12 cellular contexts compared by ENCODE assay signal in genomic region chr10:97522937-97523336, GRCh38. TPM values are rescaled to one million over a fixed set of nuclear protein-coding genes. Genes with fewer than 3 reads are reported as not detected.
DNase-seq lines count a peak whose midpoint lies in the region; ATAC-seq and TF ChIP-seq lines count a peak whose summit lies in the region.
"Had no signal": no experiment of that assay in that cellular context is flagged by ENCODE, and none has a peak within 500 bp of the region (broad histone marks: within the 10 kb centered on the region; RNA-seq: fewer than 3 reads in every experiment).

No MANE protein-coding gene starts in this region.

- CTCF ChIA-PET in HEK293 (lab: Yijun Ruan, JAX) = interaction anchor here (0.8 to 1.5 kb wide), 4 partner anchors 11 to 186 kb away, joined by 3 to 8 read pairs (median 6); partner anchors contain the start of gene UBTD1

- H3K4me1 ChIP-seq in BLaER1 (peaks cover 35% of the 10 kb centered on the region), HEK293 (ENCODE audit: control insufficient read depth, insufficient read depth, low read length) (no peaks in the 10 kb centered on the region), neural progenitor cell (peaks cover 9% of the 10 kb centered on the region)

- H3K27ac ChIP-seq in BLaER1 (no peak overlapping the region), HEK293 (ENCODE audit: extremely low read depth, low read depth, low read length) (no peak overlapping the region), neural progenitor cell (no peak overlapping the region)
- H3K27ac ChIP-seq: A549 had no signal

- H3K36me3 Mint-ChIP-seq in endothelial cell (ENCODE audit: low read depth, unreplicated experiment) = peaks cover 15% of the 10 kb centered on the region
- H3K36me3 Mint-ChIP-seq in neural progenitor cell = peaks cover 2% of the 10 kb centered on the region

- H3K27me3 ChIP-seq in BLaER1 (no peaks in the 10 kb centered on the region), neural progenitor cell (no peaks in the 10 kb centered on the region)

- no peak for ATAC-seq in HG02571 (IDR thresholded peaks at IDR 0.05; ENCODE audit: unreplicated experiment)
- ATAC-seq: A549, HCT116, HepG2 had no signal

- H3K9me3 ChIP-seq in BLaER1 (no peaks in the 10 kb centered on the region), HEK293 (ENCODE audit: control insufficient read depth, insufficient read depth, low read depth, low read length) (no peaks in the 10 kb centered on the region), neural progenitor cell (ENCODE audit: low read depth) (no peaks in the 10 kb centered on the region)
- H3K9me3 ChIP-seq: A549 had no signal

- no peak for TF ChIP-seq CTCF in HEK293 (tag by site-specific recombination; IDR thresholded peaks at IDR 0.05)
- TF ChIP-seq CTCF in endothelial cell (IDR thresholded peaks at IDR 0.05; ENCODE audit: unreplicated experiment) = no peak
- TF ChIP-seq CTCF in neural progenitor cell (IDR thresholded peaks at IDR 0.05) = no peak

- H3K9ac ChIP-seq in BLaER1 (no peak overlapping the region), neural progenitor cell (no peak overlapping the region)

- DNase-seq in endothelial cell (ENCODE audit: low spot score) = no peak
- DNase-seq in neural progenitor cell (ENCODE audit: low spot score) = no peak
- no peak for DNase-seq in cerebellar nuclear complex (lab: John Stamatoyannopoulos, UW)
- no peak for DNase-seq in stimulated activated CD4-positive, alpha-beta T cell treated with anti-CD3 and anti-CD28 coated beads, Interleukin-4, amount 100 ng/mL, for 4 hours
- DNase-seq: DMS53, GF-D8 had no signal

- peaks cover 3% of the 10 kb centered on the region for H3K27me3 Mint-ChIP-seq in endothelial cell (ENCODE audit: unreplicated experiment)
- peaks cover 5% of the 10 kb centered on the region for H3K27me3 Mint-ChIP-seq in neural progenitor cell (ENCODE audit: insufficient read depth, low read depth)

- H3K36me3 ChIP-seq in BLaER1 (no peaks in the 10 kb centered on the region), HEK293 (ENCODE audit: control insufficient read depth in 2 of 2, insufficient read depth in 1 of 2, low read length in 2 of 2) (no peaks in the 10 kb centered on the region), neural progenitor cell (no peaks in the 10 kb centered on the region)

- H3K79me2 ChIP-seq in neural progenitor cell (ENCODE audit: low read depth) = peaks cover 5% of the 10 kb centered on the region

- H3K27ac Mint-ChIP-seq in endothelial cell (ENCODE audit: unreplicated experiment) = peak overlapping the region; percentile 42
- H3K27ac Mint-ChIP-seq in neural progenitor cell = peak overlapping the region; percentile 18

- H3K4me3 ChIP-seq in BLaER1 (no peak overlapping the region), HEK293 (ENCODE audit: low read depth, low read length) (no peak overlapping the region), neural progenitor cell (no peak overlapping the region)
- H3K4me3 ChIP-seq: A549 had no signal

- POLR2A ChIA-PET in HEK293 (lab: Yijun Ruan, JAX) = no interaction called here

- H3K4me1 Mint-ChIP-seq in endothelial cell (ENCODE audit: unreplicated experiment) = peaks cover 56% of the 10 kb centered on the region
- peaks cover 13% of the 10 kb centered on the region for H3K4me1 Mint-ChIP-seq in neural progenitor cell

- peak overlapping the region; percentile 79 for H3K4me3 Mint-ChIP-seq in endothelial cell (ENCODE audit: unreplicated experiment)
- H3K4me3 Mint-ChIP-seq in neural progenitor cell = no peak overlapping the region

- H3F3A ChIP-seq in neural progenitor cell (ENCODE audit: low read depth) = no peaks in the 10 kb centered on the region

- H3K9me3 Mint-ChIP-seq in endothelial cell (ENCODE audit: unreplicated experiment) = no peaks in the 10 kb centered on the region
- peaks cover 2% of the 10 kb centered on the region for H3K9me3 Mint-ChIP-seq in neural progenitor cell

- H3K4me2 ChIP-seq in BLaER1 (peak overlapping the region; percentile 40), neural progenitor cell (no peak overlapping the region)
- H3K4me2 ChIP-seq: A549 had no signal

- no peaks in the 10 kb centered on the region for H4K20me1 ChIP-seq in BLaER1
- H4K20me1 ChIP-seq in neural progenitor cell (ENCODE audit: low read depth) = peaks cover 6% of the 10 kb centered on the region

- no peak overlapping the region for H2AFZ ChIP-seq in neural progenitor cell (replicated peaks)

TF ChIP-seq in HEK293, 187 proteins besides CTCF, POLR2A, EP300 and RAD21:
- TF ChIP-seq ZNF223 (tag by site-specific recombination; IDR thresholded peaks at IDR 0.05) (peak; percentile 61; the same call in 1 of the 2 replicates), ZNF621 (tag by site-specific recombination; IDR thresholded peaks at IDR 0.05) (no peak), ZNF530 (tag by site-specific recombination; IDR thresholded peaks at IDR 0.05; ENCODE audit: low read depth) (no peak)

RNA-seq across cellular contexts. Expression of gene UBTD1, which starts 24.2 kb away (rescaled TPM):
- 78.0 TPM for total RNA-seq in endothelial cell (ENCODE audit: unreplicated experiment)
- total RNA-seq in neural progenitor cell (ENCODE audit: low replicate concordance) = 4.7 and 15.7 TPM in 2 replicates

RNA-seq across cellular contexts. Expression of gene MMS19, which starts 24.7 kb away (rescaled TPM):
- 127 TPM for total RNA-seq in endothelial cell (ENCODE audit: unreplicated experiment)
- 127 and 216 TPM in 2 replicates for total RNA-seq in neural progenitor cell (ENCODE audit: low replicate concordance)

RNA-seq across cellular contexts. Expression of gene ANKRD2, which starts 49.6 kb away (rescaled TPM):
- 0.33 TPM for total RNA-seq in endothelial cell (ENCODE audit: unreplicated experiment)
- not detected in 2 replicates for total RNA-seq in neural progenitor cell (ENCODE audit: low replicate concordance)
- total RNA-seq: HepG2 had no signal
